13 cellular contexts compared by ENCODE assay signal in genomic region chr6:140636237-140636636, GRCh38.
A peak's percentile ranks its signal among the peaks of the same experiment; 100 is the strongest.
DNase-seq lines count a peak whose midpoint lies in the region; ATAC-seq and TF ChIP-seq lines count a peak whose summit lies in the region.
"Had no signal": no experiment of that assay in that cellular context is flagged by ENCODE, and none has a peak within 500 bp of the region (broad histone marks: within the 10 kb centered on the region; RNA-seq: fewer than 3 reads in every experiment).

No MANE protein-coding gene starts in this region.

- peak overlapping the region; percentile 36 for H2AFZ ChIP-seq in neuronal stem cell (ENCODE audit: low read length)

- no peaks in the 10 kb centered on the region for H3K36me3 ChIP-seq in neuronal stem cell (replicated peaks in 1 of 2; ENCODE audit: control insufficient read depth in 2 of 2, insufficient read depth in 2 of 2, low read length in 2 of 2)

- H3K36me3 Mint-ChIP-seq in activated CD4-positive, alpha-beta T cell treated with anti-CD3 and anti-CD28 coated beads for 36 hours (ENCODE audit: low read depth) = no peaks in the 10 kb centered on the region
- H3K36me3 Mint-ChIP-seq: natural killer cell had no signal

- H2AK5ac ChIP-seq in neuronal stem cell (ENCODE audit: low read depth, low read length) = no peak overlapping the region

- peaks cover 0 to 1% of the 10 kb centered on the region in 2 donors for H3K4me1 ChIP-seq in neuronal stem cell (ENCODE audit: control insufficient read depth in 2 of 2, insufficient read depth in 1 of 2, low read depth in 1 of 2, low read length in 2 of 2)

- CTCF ChIA-PET in activated CD4-positive, alpha-beta T cell treated with anti-CD3 and anti-CD28 coated beads for 36 hours (lab: Charles Lee) = interaction anchor here (1.3 kb wide), 1 partner anchor 9 kb away, joined by 3 read pairs; no protein-coding TSS in a partner anchor

- H3K4ac ChIP-seq in neuronal stem cell (ENCODE audit: low read length) = no peak overlapping the region

- H3K27ac Mint-ChIP-seq in activated CD4-positive, alpha-beta T cell treated with anti-CD3 and anti-CD28 coated beads for 36 hours = no peak overlapping the region
- H3K27ac Mint-ChIP-seq: natural killer cell had no signal

- H2BK5ac ChIP-seq in neuronal stem cell (ENCODE audit: low read length) = no peak overlapping the region

- no peak overlapping the region for H3K4me2 ChIP-seq in neuronal stem cell (ENCODE audit: insufficient read depth, low read length, poor library complexity, severe bottlenecking)

- ATAC-seq in GM18861 (IDR thresholded peaks at IDR 0.05; ENCODE audit: unreplicated experiment) (peak; percentile 80), HG02610 (IDR thresholded peaks at IDR 0.05; ENCODE audit: unreplicated experiment) (peak; percentile 79)
- no peak for ATAC-seq in activated CD4-positive, alpha-beta T cell treated with anti-CD3 and anti-CD28 coated beads for 36 hours
- ATAC-seq: natural killer cell had no signal

- no peak overlapping the region for H2BK15ac ChIP-seq in neuronal stem cell (ENCODE audit: low read length)

- TF ChIP-seq CTCF in coronary artery (IDR thresholded peaks at IDR 0.05) = no peak

- H2BK12ac ChIP-seq in neuronal stem cell (ENCODE audit: low read length) = no peak overlapping the region

- no peak overlapping the region for H3K4me3 Mint-ChIP-seq in activated CD4-positive, alpha-beta T cell treated with anti-CD3 and anti-CD28 coated beads for 36 hours
- H3K4me3 Mint-ChIP-seq: natural killer cell had no signal

- H3K27ac ChIP-seq in neuronal stem cell (replicated peaks; ENCODE audit: low read length) = no peak overlapping the region
- no peak overlapping the region for H3K27ac ChIP-seq in coronary artery

- no peaks in the 10 kb centered on the region for H3K9me3 Mint-ChIP-seq in activated CD4-positive, alpha-beta T cell treated with anti-CD3 and anti-CD28 coated beads for 36 hours (ENCODE audit: low read depth)

- peaks cover under 1% of the 10 kb centered on the region for H3K27me3 Mint-ChIP-seq in activated CD4-positive, alpha-beta T cell treated with anti-CD3 and anti-CD28 coated beads for 36 hours

- H3K4me1 Mint-ChIP-seq in activated CD4-positive, alpha-beta T cell treated with anti-CD3 and anti-CD28 coated beads for 36 hours = no peaks in the 10 kb centered on the region
- H3K4me1 Mint-ChIP-seq: natural killer cell had no signal

- H3K9me3 ChIP-seq in neuronal stem cell (replicated peaks in 1 of 2; ENCODE audit: control insufficient read depth in 2 of 2, insufficient read depth in 1 of 2, low read depth in 1 of 2, low read length in 2 of 2) = no peaks in the 10 kb centered on the region

- POLR2A ChIA-PET in activated CD4-positive, alpha-beta T cell treated with anti-CD3 and anti-CD28 coated beads for 36 hours (lab: Charles Lee) = no interaction called here

- H2BK120ac ChIP-seq in neuronal stem cell (ENCODE audit: low read depth, low read length) = no peak overlapping the region

- H3K23ac ChIP-seq in neuronal stem cell (ENCODE audit: low read depth, low read length, poor library complexity) = no peak overlapping the region

- no peak overlapping the region for H3K9ac ChIP-seq in neuronal stem cell (ENCODE audit: low read depth, low read length, poor library complexity)

- H4K8ac ChIP-seq in neuronal stem cell (ENCODE audit: low read depth, low read length) = no peak overlapping the region

- no peak overlapping the region for H4K91ac ChIP-seq in neuronal stem cell (ENCODE audit: low read depth, low read length, poor library complexity)

- H3K79me1 ChIP-seq in neuronal stem cell (ENCODE audit: low read depth, low read length) = no peaks in the 10 kb centered on the region

- no peak overlapping the region for H3K14ac ChIP-seq in neuronal stem cell (ENCODE audit: low read length)

- H3K18ac ChIP-seq in neuronal stem cell (ENCODE audit: low read length) = no peak overlapping the region

- DNase-seq in NCI-H526 (lab: John Stamatoyannopoulos, UW) (peak; percentile 49 to 51), neuronal stem cell (ENCODE audit: low spot score) (no peak), OCI-M2 (lab: John Stamatoyannopoulos, UW; ENCODE audit: unreplicated experiment) (no peak), coronary artery (ENCODE audit: low spot score) (no peak)
- no peak for DNase-seq in activated CD4-positive, alpha-beta T cell treated with anti-CD3 and anti-CD28 coated beads for 36 hours
- DNase-seq: activated CD8-positive, alpha-beta memory T cell treated with anti-CD3 and anti-CD28 coated beads, Interleukin-2, amount 50 U/mL, for 48 hours; anterior cingulate cortex; erythroblast; KG1; natural killer cell; stimulated activated CD4-positive, alpha-beta T cell treated with anti-CD3 and anti-CD28 coated beads, Interleukin-12 subunit alpha, Interleukin-12 subunit beta, amount 100 ng/mL, for 4 hours had no signal

- no CpG with 5 or more reads among the region's 8 CpGs for WGBS in neuronal stem cell (ENCODE audit: extremely low coverage in 2 of 2, insufficient read length in 2 of 2, insufficient replicate concordance in 1 of 2), 2 donors

- intact Hi-C loops in activated CD4-positive, alpha-beta T cell treated with anti-CD3 and anti-CD28 coated beads for 36 hours (cut with DNase I, micrococcal nuclease) = no loop called here

- H3K4me3 ChIP-seq in neuronal stem cell (ENCODE audit: low read length in 2 of 2) (no peak overlapping the region), coronary artery (no peak overlapping the region)

- H3K27me3 ChIP-seq in neuronal stem cell (ENCODE audit: control insufficient read depth in 3 of 3, insufficient read depth in 3 of 3, low read depth in 1 of 3, low read length in 3 of 3) = no peaks in the 10 kb centered on the region

Comparison
In these comparisons a context has a peak if more than half of its experiments do, and no peak if none do; other contexts are left out.
1. DNase-seq: peak in NCI-H526 (2 of 2); none in neuronal stem cell (single experiment), activated CD4-positive, alpha-beta T cell treated with anti-CD3 and anti-CD28 coated beads for 36 hours (single experiment), OCI-M2 (single experiment) and coronary artery (single experiment).